9 cellular contexts compared by ENCODE assay signal in genomic region chr12:55955800-55956508, GRCh38. TPM values are rescaled to one million over a fixed set of nuclear protein-coding genes. Genes with fewer than 3 reads are reported as not detected.
A peak's percentile ranks its signal among the peaks of the same experiment; 100 is the strongest.
DNase-seq lines count a peak whose midpoint lies in the region; ATAC-seq, FAIRE-seq and TF ChIP-seq lines count a peak whose summit lies in the region.
"Had no signal": no experiment of that assay in that cellular context is flagged by ENCODE, and none has a peak within 500 bp of the region (broad histone marks: within the 10 kb centered on the region; RNA-seq: fewer than 3 reads in every experiment).

No MANE protein-coding gene starts in this region.

- DNase-seq in RCC 7860 (ENCODE audit: low spot score), result peak; percentile 55
- peak; percentile 44 for DNase-seq in adipocyte (ENCODE audit: low read depth)
- peak in 1 of 3 donors; percentile 39 for DNase-seq in mucosa of descending colon
- DNase-seq in NCI-H748 (lab: John Stamatoyannopoulos, UW; ENCODE audit: unreplicated experiment), result no peak
- DNase-seq in medulla oblongata (ENCODE audit: extremely low spot score), result no peak
- no peak for DNase-seq in globus pallidus (ENCODE audit: low spot score)

- H3K4me1 ChIP-seq in adipocyte (ENCODE audit: control insufficient read depth, insufficient read depth, low read length), result no peaks in the 10 kb centered on the region
- H3K4me1 ChIP-seq in mucosa of descending colon (ENCODE audit: low read depth), result peaks cover 4% of the 10 kb centered on the region

- peak; percentile 41 for ATAC-seq in GM18867 (IDR thresholded peaks at IDR 0.05; ENCODE audit: unreplicated experiment)
- ATAC-seq in mucosa of descending colon, result peak; percentile 65
- no peak for ATAC-seq in HG03095 (IDR thresholded peaks at IDR 0.05; ENCODE audit: unreplicated experiment)

- no peaks in the 10 kb centered on the region for H3K9me3 ChIP-seq in adipocyte (ENCODE audit: control insufficient read depth, low read length)
- H3K9me3 ChIP-seq in mucosa of descending colon, result no peaks in the 10 kb centered on the region

- peak; percentile 65 for FAIRE-seq in RCC 7860 (lab: Jason Lieb, UNC)
- FAIRE-seq: TTC549 had no signal

- intact Hi-C loops in mucosa of descending colon (cut with DNase I, micrococcal nuclease), result no loop called here

- no peaks in the 10 kb centered on the region for H3K27me3 ChIP-seq in adipocyte (replicated peaks; ENCODE audit: control insufficient read depth, insufficient read depth, low read length)

- peaks cover 30% of the 10 kb centered on the region for H3K36me3 ChIP-seq in adipocyte (ENCODE audit: control insufficient read depth, insufficient read depth, low read length, severe bottlenecking)
- peaks cover 6% of the 10 kb centered on the region for H3K36me3 ChIP-seq in mucosa of descending colon (ENCODE audit: low read depth)

- TF ChIP-seq CTCF in mucosa of descending colon (IDR thresholded peaks at IDR 0.05), result no peak

- H3K9ac ChIP-seq in adipocyte (ENCODE audit: low read length), result no peak overlapping the region

- H3K4me3 ChIP-seq in adipocyte (ENCODE audit: low read length) (no peak overlapping the region), mucosa of descending colon (no peak overlapping the region)

RNA-seq across cellular contexts. Expression of gene PMEL, which starts 9.9 kb away (rescaled TPM):
- 1 to 10 TPM; 1.3 to 4.4 (median 3.4) TPM for total RNA-seq in mucosa of descending colon

RNA-seq across cellular contexts. Expression of gene CDK2, which starts 10.7 kb away (rescaled TPM):
- 10 to 100 TPM; 17.1 to 22.1 (median 20.8) TPM for total RNA-seq in mucosa of descending colon

RNA-seq across cellular contexts. Expression of gene RAB5B, which starts 17.9 kb away (rescaled TPM):
- total RNA-seq in mucosa of descending colon, result 100 to 1,000 TPM; 131 to 179 (median 173) TPM

RNA-seq across cellular contexts. Expression of gene DGKA, which starts 25.0 kb away (rescaled TPM):
- 100 to 1,000 TPM in 1 of 3 donors, 10 to 100 TPM in 2; 82.6 to 148 (median 97.0) TPM for total RNA-seq in mucosa of descending colon

RNA-seq across cellular contexts. Expression of gene PYM1, which starts 28.3 kb away (rescaled TPM):
- total RNA-seq in mucosa of descending colon, result 10 to 100 TPM; 29.7 to 48.8 (median 45.7) TPM

Comparison
In these comparisons a context has a peak if more than half of its experiments do, and no peak if none do; other contexts are left out.
1. DNase-seq: peak in RCC 7860 (single experiment) and adipocyte (single experiment); none in NCI-H748 (single experiment), medulla oblongata (single experiment) and globus pallidus (single experiment).